In genomic region chr1:48007044-48007443, GRCh38 we compare ENCODE assay signal across 1 cellular context.
TF ChIP-seq lines count a peak whose summit lies in the region.

No MANE protein-coding gene starts in this region.

TF ChIP-seq in K562, 482 proteins besides CTCF, POLR2A, EP300 and RAD21 (continued from another document and continues in another):
- TF ChIP-seq SAFB2 (IDR thresholded peaks at IDR 0.05; ENCODE audit: borderline replicate concordance, low read depth, low read length, severe bottlenecking): no peak
- no peak for TF ChIP-seq TCF15 (CRISPR knock-in tag; IDR thresholded peaks at IDR 0.05)
- TF ChIP-seq TBL1XR1 (IDR thresholded peaks at IDR 0.05; ENCODE audit: low read length in 2 of 2): no peak
- no peak for TF ChIP-seq SRSF7 (optimal IDR thresholded peaks at IDR 0.05; ENCODE audit: low read depth, low read length)
- no peak for TF ChIP-seq MGA (IDR thresholded peaks at IDR 0.05)
- TF ChIP-seq HDAC2 (IDR thresholded peaks at IDR 0.05): no peak
- no peak for TF ChIP-seq ZSCAN32 (CRISPR knock-in tag; IDR thresholded peaks at IDR 0.05)
- no peak for TF ChIP-seq GTF2A2 (tag; IDR thresholded peaks at IDR 0.05)
- no peak for TF ChIP-seq NFRKB (IDR thresholded peaks at IDR 0.05; ENCODE audit: low read depth)
- TF ChIP-seq HOXB6 (CRISPR knock-in tag; IDR thresholded peaks at IDR 0.05; ENCODE audit: borderline replicate concordance): no peak
- TF ChIP-seq ZNF785 (CRISPR knock-in tag; IDR thresholded peaks at IDR 0.05): no peak
- no peak for TF ChIP-seq ZNF175 (CRISPR knock-in tag; IDR thresholded peaks at IDR 0.05; ENCODE audit: low read depth)
- TF ChIP-seq ZNF12 (CRISPR knock-in tag; IDR thresholded peaks at IDR 0.05): no peak
- TF ChIP-seq TFAM (CRISPR knock-in tag; conservative IDR thresholded peaks at IDR 0.05): no peak
- TF ChIP-seq ZBTB49 (CRISPR knock-in tag; IDR thresholded peaks at IDR 0.05; ENCODE audit: borderline replicate concordance): no peak
- TF ChIP-seq ZNF143 (CRISPR knock-in tag; IDR thresholded peaks at IDR 0.05): no peak
- peak; percentile 90 for TF ChIP-seq C11orf30 (IDR thresholded peaks at IDR 0.05; ENCODE audit: low read depth)
- TF ChIP-seq ARHGAP35 (IDR thresholded peaks at IDR 0.05; ENCODE audit: partially characterized antibody): no peak
- no peak for TF ChIP-seq CBX8 (IDR thresholded peaks at IDR 0.05; ENCODE audit: borderline replicate concordance, extremely low read depth, low read depth, low read length, poor library complexity, severe bottlenecking)
- no peak for TF ChIP-seq RBM39 (optimal IDR thresholded peaks at IDR 0.05; ENCODE audit: low read depth, low read length)
- TF ChIP-seq TAF9B (IDR thresholded peaks at IDR 0.05; ENCODE audit: partially characterized antibody): no peak
- no peak for TF ChIP-seq FOXA1 (IDR thresholded peaks at IDR 0.05; ENCODE audit: borderline replicate concordance)
- no peak for TF ChIP-seq ZFP30 (CRISPR knock-in tag; IDR thresholded peaks at IDR 0.05; ENCODE audit: borderline replicate concordance)
- TF ChIP-seq THAP12 (CRISPR knock-in tag; IDR thresholded peaks at IDR 0.05): no peak
- TF ChIP-seq NR3C1 (CRISPR knock-in tag; IDR thresholded peaks at IDR 0.05): no peak
- TF ChIP-seq MAFF (IDR thresholded peaks at IDR 0.05; ENCODE audit: low read length): peak; percentile 90
- TF ChIP-seq ZBTB2 (IDR thresholded peaks at IDR 0.05): no peak
- TF ChIP-seq XRCC3 (IDR thresholded peaks at IDR 0.05): no peak
- no peak for TF ChIP-seq IFI16 (CRISPR knock-in tag; IDR thresholded peaks at IDR 0.05)
- TF ChIP-seq DDX20 (tag; IDR thresholded peaks at IDR 0.05; ENCODE audit: low read depth): no peak
- TF ChIP-seq NCOA1 (IDR thresholded peaks at IDR 0.05; ENCODE audit: low read depth): no peak
- no peak for TF ChIP-seq YBX1 (IDR thresholded peaks at IDR 0.05)
- no peak for TF ChIP-seq ZNF586 (CRISPR knock-in tag; conservative IDR thresholded peaks at IDR 0.05)
- peak; percentile 86 for TF ChIP-seq MAFK (IDR thresholded peaks at IDR 0.05; ENCODE audit: low read length)
- TF ChIP-seq FOXA3 (CRISPR knock-in tag; conservative IDR thresholded peaks at IDR 0.05 in 1 of 2, IDR thresholded peaks at IDR 0.05 in 1 of 2): 0 out of 4 replicates have a peak, but pooled peaks of 1 of the 2 experiments have one; percentile 21
- TF ChIP-seq NFE2 (IDR thresholded peaks at IDR 0.05; ENCODE audit: low read depth): peak; percentile 86
- no peak for TF ChIP-seq JUND (IDR thresholded peaks at IDR 0.05; ENCODE audit: borderline replicate concordance, low read depth, low read length)
- peak; percentile 63; the same call in 2 of the 3 replicates for TF ChIP-seq JUND (tag; IDR thresholded peaks at IDR 0.05; ENCODE audit: borderline replicate concordance, low read depth, low read length)
- TF ChIP-seq ZNF146 (CRISPR knock-in tag; IDR thresholded peaks at IDR 0.05; ENCODE audit: unreplicated experiment): no peak
- TF ChIP-seq RBM22 (IDR thresholded peaks at IDR 0.05; ENCODE audit: low read depth, low read length, poor library complexity, severe bottlenecking): no peak
- no peak for TF ChIP-seq ZFP1 (CRISPR knock-in tag; IDR thresholded peaks at IDR 0.05)
- peak; percentile 99 for TF ChIP-seq MAFG (tag; conservative IDR thresholded peaks at IDR 0.05)
- TF ChIP-seq ELK1 (CRISPR knock-in tag; IDR thresholded peaks at IDR 0.05): no peak
- TF ChIP-seq SRF (CRISPR knock-in tag; IDR thresholded peaks at IDR 0.05): no peak
- no peak for TF ChIP-seq ZNF140 (CRISPR knock-in tag; IDR thresholded peaks at IDR 0.05)
- TF ChIP-seq POLR3A (IDR thresholded peaks at IDR 0.05; ENCODE audit: borderline replicate concordance, extremely low read depth, insufficient read depth, insufficient read length): no peak
- TF ChIP-seq STAT6 (CRISPR knock-in tag; IDR thresholded peaks at IDR 0.05): no peak
